Comparison of ENCODE assay signal across 8 cellular contexts in genomic region chr2:234951386-234952269, GRCh38. TPM values are rescaled to one million over a fixed set of nuclear protein-coding genes. Genes with fewer than 3 reads are reported as not detected.
A peak's percentile ranks its signal among the peaks of the same experiment; 100 is the strongest.
DNase-seq lines count a peak whose midpoint lies in the region; ATAC-seq lines count a peak whose summit lies in the region.

SH3BP4 (plus strand) TSS chr2:234952017; CDS start chr2:235035003, 82,986 bp downstream.

- in situ Hi-C loops in endometrial microvascular endothelial cells (cut with HindIII; ENCODE audit: inconsistent ontology term, low pct_unique_long_range_greater_than_20kb, low sequenced_read_pairs), result no loop called here

- no peak for ATAC-seq in HG03457 (IDR thresholded peaks at IDR 0.05; ENCODE audit: unreplicated experiment)
- ATAC-seq in GM18502 (IDR thresholded peaks at IDR 0.05; ENCODE audit: poor library complexity, unreplicated experiment), result no peak

- DNase-seq in COLO829 (ENCODE audit: low spot score) (peak; percentile 69), NCI-H1092 (lab: John Stamatoyannopoulos, UW) (peak; percentile 10), lung microvascular endothelial cell (ENCODE audit: low read depth in 2 of 2) (peak; percentile 84 to 86)
- peak; percentile 4 for DNase-seq in activated CD4-positive, alpha-beta T cell treated with anti-CD3 and anti-CD28 coated beads, Interleukin-2, amount 50 U/mL, for 1 hour
- peak; percentile 9 for DNase-seq in stimulated activated CD8-positive, alpha-beta memory T cell treated with anti-CD3 and anti-CD28 coated beads, Interleukin-12 subunit alpha, Interleukin-12 subunit beta, amount 100 ng/mL, for 4 hours (ENCODE audit: low read depth)

RNA-seq across cellular contexts. Expression of gene SH3BP4, which starts in this region (rescaled TPM):
- total RNA-seq in endometrial microvascular endothelial cells (ENCODE audit: inconsistent ontology term) (44.5 TPM), lung microvascular endothelial cell (18.1 and 20.2 TPM in 2 replicates)

Comparison
In these comparisons a context has a peak if more than half of its experiments do, and no peak if none do; other contexts are left out.
1. DNase-seq: peak in every context shown above with its lines; median percentile 85 in lung microvascular endothelial cell; 69 in COLO829; 10 in NCI-H1092; 9 in stimulated activated CD8-positive, alpha-beta memory T cell treated with anti-CD3 and anti-CD28 coated beads, Interleukin-12 subunit alpha, Interleukin-12 subunit beta, amount 100 ng/mL, for 4 hours; 4 in activated CD4-positive, alpha-beta T cell treated with anti-CD3 and anti-CD28 coated beads, Interleukin-2, amount 50 U/mL, for 1 hour.